Comparison of ENCODE assay signal across 27 cellular contexts in the genomic region with DNA sequence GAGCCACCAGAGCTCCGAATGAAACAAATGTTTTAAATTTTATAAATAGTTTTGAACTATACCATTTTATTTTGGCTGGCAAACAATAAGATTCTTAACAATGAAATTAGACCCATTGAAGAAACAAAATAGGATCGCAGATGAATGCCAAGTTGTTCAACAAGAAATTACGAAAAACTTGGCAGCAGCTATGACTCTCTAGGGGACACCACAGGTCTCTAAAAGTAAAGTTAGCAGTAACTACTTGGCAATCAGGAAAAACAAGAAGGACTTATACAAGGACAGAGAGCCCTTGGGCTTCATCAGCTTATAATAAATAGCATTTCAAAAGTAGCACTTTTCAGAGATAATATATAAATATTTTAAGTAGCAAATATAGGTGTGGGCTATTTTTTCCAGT.
"Had no signal": no experiment of that assay in that cellular context is flagged by ENCODE, and none has a peak within 500 bp of the region (broad histone marks: within the 10 kb centered on the region; RNA-seq: fewer than 3 reads in every experiment).

No MANE protein-coding gene starts in this region.

- H3K9me3 ChIP-seq: colonic mucosa, esophagus squamous epithelium, gastrocnemius medialis, gastroesophageal sphincter had no signal

- H3K4me3 ChIP-seq: colonic mucosa, coronary artery, dorsolateral prefrontal cortex, esophagus muscularis mucosa, esophagus squamous epithelium, gastrocnemius medialis, gastroesophageal sphincter, heart left ventricle, heart right ventricle had no signal

- DNase-seq: colonic mucosa; cortex of kidney; dermis blood vessel endothelial cell; dorsolateral prefrontal cortex; effector CD4-positive, alpha-beta T cell; effector CD8-positive, alpha-beta T cell; effector memory CD4-positive, alpha-beta T cell; effector memory CD8-positive, alpha-beta T cell; endodermal cell; erythroblast; esophagus squamous epithelium; foreskin fibroblast; foreskin keratinocyte; foreskin melanocyte; gastrocnemius medialis; glutamatergic neuron; head of caudate nucleus; heart left ventricle; heart right ventricle had no signal

- H3K27ac ChIP-seq: colonic mucosa, coronary artery, dorsolateral prefrontal cortex, epithelial cell of prostate, esophagus muscularis mucosa, esophagus squamous epithelium, foreskin keratinocyte, gastrocnemius medialis, gastroesophageal sphincter, heart left ventricle, heart right ventricle had no signal

- H3K27me3 ChIP-seq: colonic mucosa, esophagus muscularis mucosa, esophagus squamous epithelium, foreskin keratinocyte, gastrocnemius medialis, gastroesophageal sphincter, heart left ventricle, heart right ventricle had no signal

- H3K36me3 ChIP-seq: colonic mucosa, esophagus muscularis mucosa, esophagus squamous epithelium, gastrocnemius medialis, gastroesophageal sphincter, heart left ventricle, heart right ventricle had no signal

- ATAC-seq: effector memory CD8-positive, alpha-beta T cell; esophagus mucosa; foreskin keratinocyte; gastrocnemius medialis; gastroesophageal sphincter; heart left ventricle; heart right ventricle had no signal

- FAIRE-seq: colon, endothelial cell of umbilical vein, frontal cortex had no signal

- H3K4me1 ChIP-seq: colonic mucosa, esophagus muscularis mucosa, esophagus squamous epithelium, foreskin keratinocyte, gastrocnemius medialis, gastroesophageal sphincter had no signal
